Comparison of ENCODE assay signal across 8 cellular contexts in the genomic region with DNA sequence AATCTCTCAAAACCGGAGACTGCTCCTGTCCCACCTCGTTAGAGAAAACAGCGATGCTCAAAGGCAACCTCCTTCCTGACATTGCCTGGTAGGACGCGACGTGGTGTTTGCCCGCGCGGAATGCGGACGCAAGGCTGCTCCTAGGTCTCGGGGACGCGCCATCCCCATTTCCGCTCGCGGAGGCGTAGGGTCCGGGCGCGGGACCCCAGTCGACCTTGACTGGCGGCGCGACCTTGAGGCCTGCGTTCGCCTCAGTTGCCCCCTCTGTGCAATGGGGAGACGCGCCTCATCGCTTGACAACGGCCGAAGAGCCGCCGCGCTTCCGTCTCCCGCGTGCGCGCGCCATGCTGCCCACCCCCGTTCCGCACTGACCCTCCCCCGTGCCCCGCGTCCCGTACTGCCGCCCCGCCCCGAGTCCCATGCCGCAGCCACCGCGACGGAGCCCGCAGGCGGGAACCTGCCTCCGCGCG. TPM values are rescaled to one million over a fixed set of nuclear protein-coding genes. Genes with fewer than 3 reads are reported as not detected.
DNase-seq lines count a peak whose midpoint lies in the region; ATAC-seq and TF ChIP-seq lines count a peak whose summit lies in the region.

No MANE protein-coding gene starts in this region.

- H3K4me3 Mint-ChIP-seq in memory B cell, result peak overlapping the region; percentile 95

- H3K9me3 Mint-ChIP-seq in memory B cell, result no peaks in the 10 kb centered on the region

- no peak for TF ChIP-seq CTCF in HL-60 (IDR thresholded peaks at IDR 0.05; ENCODE audit: insufficient read depth, low read length)

- H3K27me3 Mint-ChIP-seq in memory B cell, result no peaks in the 10 kb centered on the region

- H3K4me3 ChIP-seq in HL-60 (replicated peaks; ENCODE audit: insufficient read depth, low read length) (peak overlapping the region; percentile 77), duodenal mucosa (ENCODE audit: low read depth in 1 of 2, low read length in 2 of 2) (peak overlapping the region; percentile 90 to 96), urinary bladder (ENCODE audit: low read depth, low read length) (peak overlapping the region; percentile 61)

- H3K9ac ChIP-seq in duodenal mucosa (ENCODE audit: low read depth in 1 of 2, low read length in 2 of 2), result peak overlapping the region; percentile 83 to 90

- peaks cover 13% of the 10 kb centered on the region for H3K36me3 Mint-ChIP-seq in memory B cell

- H3K27ac ChIP-seq in HL-60 (replicated peaks) (peak overlapping the region; percentile 96), duodenal mucosa (ENCODE audit: low read depth, low read length) (peak overlapping the region; percentile 100), urinary bladder (ENCODE audit: low read depth) (peak overlapping the region; percentile 65)

- H3K4me1 ChIP-seq in duodenal mucosa (ENCODE audit: control insufficient read depth in 1 of 2, insufficient read depth in 2 of 2, low read length in 2 of 2), result peaks cover 7 to 11% of the 10 kb centered on the region in 2 donors
- H3K4me1 ChIP-seq in urinary bladder (ENCODE audit: insufficient read depth), result no peaks in the 10 kb centered on the region

- H3K36me3 ChIP-seq in duodenal mucosa (ENCODE audit: control insufficient read depth in 1 of 2, insufficient read depth in 2 of 2, low read length in 2 of 2) (peaks cover 16 to 17% of the 10 kb centered on the region in 2 donors), urinary bladder (ENCODE audit: insufficient read depth) (no peaks in the 10 kb centered on the region)

- ATAC-seq in GM19395 (IDR thresholded peaks at IDR 0.05; ENCODE audit: unreplicated experiment) (peak; percentile 31), memory B cell (ENCODE audit: low read depth) (peak; percentile 9)

- H3K4me1 Mint-ChIP-seq in memory B cell, result peaks cover 16% of the 10 kb centered on the region

- H3K27me3 ChIP-seq in HL-60 (ENCODE audit: insufficient read depth, poor library complexity, severe bottlenecking) (no peaks in the 10 kb centered on the region), duodenal mucosa (ENCODE audit: control insufficient read depth in 1 of 2, insufficient read depth in 2 of 2, low read length in 2 of 2) (no peaks in the 10 kb centered on the region)

- H3K9me3 ChIP-seq in duodenal mucosa (ENCODE audit: control insufficient read depth in 1 of 2, low read length in 2 of 2), result no peaks in the 10 kb centered on the region

- peak overlapping the region; percentile 97 for H3K27ac Mint-ChIP-seq in memory B cell

- DNase-seq in COR-L47 (lab: John Stamatoyannopoulos, UW) (peak; percentile 70), HL-60 (ENCODE audit: low read depth in 1 of 2, low spot score in 1 of 2) (peak in 1 of 2 experiments; percentile 75), RKO (ENCODE audit: low spot score) (peak; percentile 73), memory B cell (ENCODE audit: low spot score in 2 of 2) (no peak)
- no peak for DNase-seq in stimulated activated CD4-positive, alpha-beta T cell treated with anti-CD3 and anti-CD28 coated beads, Interleukin-4, amount 100 ng/mL, for 1 hour

- under 1% methylated on average over 59 of the region's 59 CpGs for WGBS in urinary bladder

RNA-seq across cellular contexts. Expression of gene PPIA, which starts 0.4 kb away (rescaled TPM):
- 1,408 TPM for total RNA-seq in urinary bladder
- polyA plus RNA-seq in urinary bladder, result 1,866 TPM

RNA-seq across cellular contexts. Expression of gene ZMIZ2, which starts 47.4 kb away (rescaled TPM):
- total RNA-seq in urinary bladder, result 13.3 TPM
- polyA plus RNA-seq in urinary bladder, result 36.7 TPM

RNA-seq across cellular contexts. Expression of gene H2AZ2, which starts 51.8 kb away (rescaled TPM):
- total RNA-seq in urinary bladder, result 173 TPM
- polyA plus RNA-seq in urinary bladder, result 127 TPM

Comparison
In these comparisons a context has a peak if more than half of its experiments do, and no peak if none do; other contexts are left out.
1. DNase-seq: peak in COR-L47 (single experiment) and RKO (single experiment); none in memory B cell (0 of 2) and stimulated activated CD4-positive, alpha-beta T cell treated with anti-CD3 and anti-CD28 coated beads, Interleukin-4, amount 100 ng/mL, for 1 hour (single experiment).
2. Peak in every context shown above with its lines, with median percentiles within 50 percentile points of each other: H3K27ac ChIP-seq and H3K4me3 ChIP-seq.